In the genomic region with DNA sequence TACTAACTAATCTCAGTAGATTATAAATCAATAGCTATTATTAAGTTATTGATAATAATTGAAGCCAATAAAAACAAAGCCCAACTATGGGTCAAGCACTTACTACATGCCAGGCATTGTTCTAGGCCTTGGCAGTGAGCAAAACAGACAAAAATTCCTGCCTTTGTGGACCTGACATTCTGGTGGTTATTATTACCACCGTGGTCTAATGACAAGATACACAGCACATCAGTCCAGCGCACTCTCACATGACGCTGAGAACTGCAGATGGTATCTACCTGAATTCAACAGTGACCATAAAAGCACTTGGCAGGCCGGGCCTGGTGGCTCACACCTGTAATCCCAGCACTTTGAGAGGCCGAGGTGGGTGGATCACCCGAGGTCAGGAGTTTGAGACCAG, we compare ENCODE assay signal across 9 cellular contexts.
"Had no signal": no experiment of that assay in that cellular context is flagged by ENCODE, and none has a peak within 500 bp of the region (broad histone marks: within the 10 kb centered on the region; RNA-seq: fewer than 3 reads in every experiment).

No MANE protein-coding gene starts in this region.

- H3K27ac ChIP-seq: HL-60 had no signal

- H2AFZ ChIP-seq: GM23338 had no signal

- DNase-seq: H9, HCEC 1CT, IMR-90, KG1 had no signal

- ATAC-seq: GM23338, K562 had no signal

- FAIRE-seq: H1, H54, K562 had no signal

- H3K4me2 ChIP-seq: GM23338 had no signal

- H3K4me3 ChIP-seq: GM23338, K562 had no signal
